In the genomic region with DNA sequence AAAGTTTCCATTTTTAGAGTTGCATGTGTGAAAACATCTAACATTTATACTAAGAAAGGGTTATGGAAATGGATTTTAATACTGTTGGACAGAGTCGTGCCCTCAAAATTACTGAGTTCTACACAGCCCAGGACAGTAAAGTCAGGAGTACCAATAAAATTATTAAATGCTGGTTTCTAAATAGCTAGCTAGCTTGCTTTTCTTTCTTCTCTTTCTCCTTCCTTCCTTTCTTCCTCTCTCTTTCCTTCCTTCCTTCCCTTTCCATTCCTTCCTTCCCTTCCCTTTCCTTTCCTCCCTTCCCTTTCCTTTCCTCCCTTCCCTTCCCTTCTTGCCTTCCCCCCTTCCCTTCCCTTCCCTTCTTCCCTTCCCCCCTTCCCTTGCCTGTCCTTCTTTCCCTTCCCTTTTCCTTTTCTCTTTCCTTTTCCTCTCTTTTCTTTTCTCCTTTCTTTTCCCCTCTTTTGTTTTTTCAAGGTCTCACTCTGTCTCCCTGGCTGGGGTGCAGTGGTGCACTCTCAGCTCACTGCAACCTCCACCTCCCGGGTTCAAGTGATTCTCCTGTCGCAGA, we compare ENCODE assay signal across 27 cellular contexts. TPM values are rescaled to one million over a fixed set of nuclear protein-coding genes. Genes with fewer than 3 reads are reported as not detected.
"Had no signal": no experiment of that assay in that cellular context is flagged by ENCODE, and none has a peak within 500 bp of the region (broad histone marks: within the 10 kb centered on the region; RNA-seq: fewer than 3 reads in every experiment).

No MANE protein-coding gene starts in this region.

- H3K27ac ChIP-seq: brain microvascular endothelial cell, cardiac muscle cell, SJSA1 had no signal

- H3K27me3 Mint-ChIP-seq: activated B cell treated with CpG ODN at 0.5 μM for 24 hours; activated CD4-positive, alpha-beta T cell treated with anti-CD3 and anti-CD28 coated beads, Interleukin-2, amount 10 ng/mL, durations not matched to agents 24 days and 14 days; T-helper 17 cell had no signal

- H3K27ac Mint-ChIP-seq: activated B cell treated with CpG ODN at 0.5 μM for 24 hours; activated CD4-positive, alpha-beta T cell treated with anti-CD3 and anti-CD28 coated beads, Interleukin-2, amount 10 ng/mL, durations not matched to agents 24 days and 14 days; T-helper 17 cell had no signal

- ATAC-seq: activated naive CD4-positive, alpha-beta T cell treated with anti-CD3 and anti-CD28 coated beads, Interleukin-2, amount 50 U/mL, for 72 hours; SK-N-SH treated with all-trans-retinoic acid at 6 μM for 48 hours; T-helper 17 cell had no signal

- FAIRE-seq: RCC 7860 had no signal

- H3K9me3 ChIP-seq: SJSA1 had no signal

- DNase-seq: activated B cell treated with CpG ODN at 0.5 μM for 24 hours; activated CD4-positive, alpha-beta T cell treated with anti-CD3 and anti-CD28 coated beads for 1 hour; activated CD4-positive, alpha-beta T cell treated with anti-CD3 and anti-CD28 coated beads, Interleukin-2, amount 10 ng/mL, durations not matched to agents 24 days and 14 days; activated CD4-positive, alpha-beta T cell treated with anti-CD3 and anti-CD28 coated beads, Interleukin-2, amount 50 U/mL, for 48 hours; activated CD8-positive, alpha-beta memory T cell treated with anti-CD3 and anti-CD28 coated beads, Interleukin-2, amount 50 U/mL, for 4 hours; activated naive CD4-positive, alpha-beta T cell treated with Interleukin-2 at 50 U/mL for 16 hours; brain microvascular endothelial cell; IMR-90; KG1; NCI-H1048; NCI-H1417; NCI-H1694 treated with DMSO at 0.1 percent for 48 hours; NCI-H2029 treated with DMSO at 0.1 percent for 48 hours; NCI-H510A treated with DMSO at 0.1 percent for 48 hours; NCI-H69; NK-92 treated with Interleukin-12 subunit alpha and Interleukin-12 subunit beta, amount 100 ng/mL, for 24 hours; OCI-M1; SHP77; SW 1271; T-helper 17 cell; T-helper 9 cell had no signal

- H3K4me1 ChIP-seq: SJSA1 had no signal

- H3K4me3 ChIP-seq: cardiac muscle cell, SJSA1 had no signal

- H3K27me3 ChIP-seq: brain microvascular endothelial cell, cardiac muscle cell, SJSA1 had no signal

- H3K9me3 Mint-ChIP-seq: activated B cell treated with CpG ODN at 0.5 μM for 24 hours; activated CD4-positive, alpha-beta T cell treated with anti-CD3 and anti-CD28 coated beads, Interleukin-2, amount 10 ng/mL, durations not matched to agents 24 days and 14 days; activated naive CD4-positive, alpha-beta T cell treated with anti-CD3 and anti-CD28 coated beads, Interleukin-2, amount 50 U/mL, for 72 hours had no signal

- H3K4me3 Mint-ChIP-seq: activated B cell treated with CpG ODN at 0.5 μM for 24 hours; activated CD4-positive, alpha-beta T cell treated with anti-CD3 and anti-CD28 coated beads, Interleukin-2, amount 10 ng/mL, durations not matched to agents 24 days and 14 days; T-helper 17 cell had no signal

RNA-seq across cellular contexts. Expression of a gene that starts 41.3 kb away (rescaled TPM):
- total RNA-seq: activated B cell treated with CpG ODN at 0.5 μM for 24 hours, M059J, T-helper 17 cell had no signal
- polyA plus RNA-seq: IMR-90 had no signal
